In the genomic region with DNA sequence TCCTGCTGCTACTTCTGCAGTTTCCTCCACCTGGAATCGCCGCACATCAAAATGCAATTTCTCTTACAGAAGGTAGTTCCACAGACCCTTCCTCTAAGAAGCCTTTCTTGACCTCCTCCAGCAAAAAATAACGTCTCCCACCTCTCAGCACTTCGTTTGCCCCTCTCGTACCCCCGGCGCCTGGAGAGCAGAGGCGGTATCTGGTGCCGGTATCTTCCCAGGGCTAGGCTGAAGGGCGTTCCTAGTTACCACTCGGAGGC, we compare ENCODE assay signal across 1 cellular context.
TF ChIP-seq lines count a peak whose summit lies in the region.

No MANE protein-coding gene starts in this region.

TF ChIP-seq in endothelial cell of umbilical vein, 7 proteins besides CTCF, POLR2A, EP300 and RAD21:
- no peak for TF ChIP-seq FOS (IDR thresholded peaks at IDR 0.05; ENCODE audit: borderline replicate concordance, insufficient read depth, low read length)
- TF ChIP-seq GATA2 (IDR thresholded peaks at IDR 0.05; ENCODE audit: insufficient read depth, insufficient read length, low read depth, low read length), result no peak
- TF ChIP-seq JUN (IDR thresholded peaks at IDR 0.05; ENCODE audit: borderline replicate concordance, insufficient read depth, insufficient read length, low read depth), result no peak
- no peak for TF ChIP-seq EZH2 (IDR thresholded peaks at IDR 0.05; ENCODE audit: borderline replicate concordance, low read depth, low read length, severe bottlenecking)
- TF ChIP-seq MYC (IDR thresholded peaks at IDR 0.05; ENCODE audit: low read depth, low read length), result no peak
- no peak for TF ChIP-seq POLR2AphosphoS5 (IDR thresholded peaks at IDR 0.05; ENCODE audit: insufficient read depth, low read depth, low read length)
- TF ChIP-seq, protein P1, sequence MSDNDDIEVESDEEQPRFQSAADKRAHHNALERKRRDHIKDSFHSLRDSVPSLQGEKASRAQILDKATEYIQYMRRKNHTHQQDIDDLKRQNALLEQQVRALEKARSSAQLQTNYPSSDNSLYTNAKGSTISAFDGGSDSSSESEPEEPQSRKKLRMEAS (IDR thresholded peaks at IDR 0.05; ENCODE audit: insufficient read depth, insufficient read length), result no peak
